Comparison of ENCODE assay signal across 29 cellular contexts in genomic region chr12:83472772-83473171, GRCh38.
"Had no signal": no experiment of that assay in that cellular context is flagged by ENCODE, and none has a peak within 500 bp of the region (broad histone marks: within the 10 kb centered on the region; RNA-seq: fewer than 3 reads in every experiment).

No MANE protein-coding gene starts in this region.

- H3K36me3 ChIP-seq: stomach, suprapubic skin, thoracic aorta, thyroid gland, tibial artery, tibial nerve, transverse colon, upper lobe of left lung, upper lobe of right lung, uterus, vagina had no signal

- H3K27ac ChIP-seq: stomach, suprapubic skin, testis, thoracic aorta, thyroid gland, tibial artery, tibial nerve, transverse colon, upper lobe of left lung, upper lobe of right lung, uterus, vagina had no signal

- H3K27ac Mint-ChIP-seq: stimulated activated effector memory CD8-positive, alpha-beta T cell treated with anti-CD3 and anti-CD28 coated beads, Interleukin-12 subunit alpha, Interleukin-12 subunit beta, amount 100 ng/mL, for 72 hours; stimulated activated memory B cell treated with anti-CD40 and anti-IgM and Interleukin-4, amounts not matched to agents 10 μg/mL and 1 μg/mL and 100 μg/mL, for 72 hours; stimulated activated naive B cell treated with anti-CD40 and anti-IgM and Interleukin-4, amounts not matched to agents 10 μg/mL and 1 μg/mL and 100 μg/mL, for 72 hours; stimulated activated naive CD8-positive, alpha-beta T cell treated with anti-CD3 and anti-CD28 coated beads, Interleukin-15, amount 100 ng/mL, for 72 hours; stimulated activated naive CD8-positive, alpha-beta T cell treated with anti-CD3 and anti-CD28 coated beads, Interleukin-15, Interleukin-2, amounts not matched to agents 100 ng/mL and 50 ng/mL, for 24 hours; type B pancreatic cell had no signal

- H3K36me3 Mint-ChIP-seq: stimulated activated effector memory CD8-positive, alpha-beta T cell treated with anti-CD3 and anti-CD28 coated beads, Interleukin-12 subunit alpha, Interleukin-12 subunit beta, amount 100 ng/mL, for 72 hours; stimulated activated memory B cell treated with anti-CD40 and anti-IgM and Interleukin-4, amounts not matched to agents 10 μg/mL and 1 μg/mL and 100 μg/mL, for 72 hours; stimulated activated naive B cell treated with anti-CD40 and anti-IgM and Interleukin-4, amounts not matched to agents 10 μg/mL and 1 μg/mL and 100 μg/mL, for 72 hours; type B pancreatic cell had no signal

- DNase-seq: stimulated activated CD4-positive, alpha-beta T cell treated with anti-CD3 and anti-CD28 coated beads, Interleukin-2, amount 100 ng/mL, for 48 hours; stimulated activated CD4-positive, alpha-beta T cell treated with anti-CD3 and anti-CD28 coated beads, Interleukin-4, amount 100 ng/mL, for 1 hour; stimulated activated CD4-positive, alpha-beta T cell treated with anti-CD3 and anti-CD28 coated beads, Interleukin-4, amount 100 ng/mL, for 24 hours; stimulated activated CD4-positive, alpha-beta T cell treated with anti-CD3 and anti-CD28 coated beads, Interleukin-4, amount 100 ng/mL, for 4 hours; stimulated activated CD8-positive, alpha-beta memory T cell treated with anti-CD3 and anti-CD28 coated beads, Interleukin-4, amount 100 ng/mL, for 48 hours; stimulated activated naive B cell treated with anti-CD40 and anti-IgM and Interleukin-4, amounts not matched to agents 10 μg/mL and 1 μg/mL and 100 μg/mL, for 72 hours; stimulated activated naive CD4-positive, alpha-beta T cell; stimulated activated naive CD4-positive, alpha-beta T cell treated with Interleukin-2 at 50 U/mL for 16 hours; stimulated activated naive CD8-positive, alpha-beta T cell treated with anti-CD3 and anti-CD28 coated beads, Interleukin-15, amount 100 ng/mL, for 72 hours; stimulated activated naive CD8-positive, alpha-beta T cell treated with anti-CD3 and anti-CD28 coated beads, Interleukin-15, Interleukin-2, amounts not matched to agents 100 U/mL and 50 U/mL, for 24 hours; stomach; substantia nigra; testis; thyroid gland; tibial artery; transverse colon; trophoblast cell; upper lobe of left lung; upper lobe of right lung; uterus had no signal

- H3K4me1 ChIP-seq: suprapubic skin, testis, tibial artery, tibial nerve, transverse colon, upper lobe of left lung, upper lobe of right lung, uterus, vagina had no signal

- H3K27me3 ChIP-seq: stomach, suprapubic skin, testis, thyroid gland, tibial artery, tibial nerve, transverse colon, upper lobe of left lung, upper lobe of right lung, uterus, vagina had no signal

- ATAC-seq: stimulated activated effector memory CD8-positive, alpha-beta T cell treated with anti-CD3 and anti-CD28 coated beads, Interleukin-12 subunit alpha, Interleukin-12 subunit beta, amount 100 ng/mL, for 72 hours; stimulated activated memory B cell treated with anti-CD40 and anti-IgM and Interleukin-4, amounts not matched to agents 10 μg/mL and 1 μg/mL and 100 μg/mL, for 72 hours; stimulated activated naive B cell treated with anti-CD40 and anti-IgM and Interleukin-4, amounts not matched to agents 10 μg/mL and 1 μg/mL and 100 μg/mL, for 72 hours; stimulated activated naive CD8-positive, alpha-beta T cell treated with anti-CD3 and anti-CD28 coated beads, Interleukin-15, amount 100 ng/mL, for 72 hours; stimulated activated naive CD8-positive, alpha-beta T cell treated with anti-CD3 and anti-CD28 coated beads, Interleukin-15, Interleukin-2, amounts not matched to agents 100 U/mL and 50 U/mL, for 24 hours; upper lobe of right lung had no signal

- H3K9me3 Mint-ChIP-seq: stimulated activated memory B cell treated with anti-CD40 and anti-IgM and Interleukin-4, amounts not matched to agents 10 μg/mL and 1 μg/mL and 100 μg/mL, for 72 hours; stimulated activated naive CD8-positive, alpha-beta T cell treated with anti-CD3 and anti-CD28 coated beads, Interleukin-15, amount 100 ng/mL, for 72 hours; stimulated activated naive CD8-positive, alpha-beta T cell treated with anti-CD3 and anti-CD28 coated beads, Interleukin-15, Interleukin-2, amounts not matched to agents 100 ng/mL and 50 ng/mL, for 24 hours; type B pancreatic cell had no signal

- H3K4me3 ChIP-seq: stomach, suprapubic skin, testis, thoracic aorta, thyroid gland, tibial artery, tibial nerve, transverse colon, upper lobe of left lung, upper lobe of right lung, uterus, vagina had no signal

- H3K9me3 ChIP-seq: stomach, suprapubic skin, testis, thoracic aorta, thyroid gland, tibial artery, tibial nerve, transverse colon, upper lobe of left lung, upper lobe of right lung, uterus, vagina had no signal

- FAIRE-seq: urothelium cell line had no signal
